ENCODE assay signal across 6 cellular contexts in genomic region chr22:24166811-24167210, GRCh38.
"Had no signal": no experiment of that assay in that cellular context is flagged by ENCODE, and none has a peak within 500 bp of the region (broad histone marks: within the 10 kb centered on the region; RNA-seq: fewer than 3 reads in every experiment).

No MANE protein-coding gene starts in this region.

- H3K27ac Mint-ChIP-seq: GM23338 had no signal

- H3K9me3 Mint-ChIP-seq: GM23338, H9 had no signal

- H3K4me3 ChIP-seq: GM23338, K562 had no signal

- H3K27ac ChIP-seq: HL-60 had no signal

- H3K4me2 ChIP-seq: GM23338 had no signal

- ATAC-seq: GM23338, K562 had no signal

- H3K4me3 Mint-ChIP-seq: GM23338, H9 had no signal

- H2AFZ ChIP-seq: GM23338 had no signal

- DNase-seq: H9, HCEC 1CT, IMR-90 had no signal
